ENCODE assay signal across 8 cellular contexts in the genomic region with DNA sequence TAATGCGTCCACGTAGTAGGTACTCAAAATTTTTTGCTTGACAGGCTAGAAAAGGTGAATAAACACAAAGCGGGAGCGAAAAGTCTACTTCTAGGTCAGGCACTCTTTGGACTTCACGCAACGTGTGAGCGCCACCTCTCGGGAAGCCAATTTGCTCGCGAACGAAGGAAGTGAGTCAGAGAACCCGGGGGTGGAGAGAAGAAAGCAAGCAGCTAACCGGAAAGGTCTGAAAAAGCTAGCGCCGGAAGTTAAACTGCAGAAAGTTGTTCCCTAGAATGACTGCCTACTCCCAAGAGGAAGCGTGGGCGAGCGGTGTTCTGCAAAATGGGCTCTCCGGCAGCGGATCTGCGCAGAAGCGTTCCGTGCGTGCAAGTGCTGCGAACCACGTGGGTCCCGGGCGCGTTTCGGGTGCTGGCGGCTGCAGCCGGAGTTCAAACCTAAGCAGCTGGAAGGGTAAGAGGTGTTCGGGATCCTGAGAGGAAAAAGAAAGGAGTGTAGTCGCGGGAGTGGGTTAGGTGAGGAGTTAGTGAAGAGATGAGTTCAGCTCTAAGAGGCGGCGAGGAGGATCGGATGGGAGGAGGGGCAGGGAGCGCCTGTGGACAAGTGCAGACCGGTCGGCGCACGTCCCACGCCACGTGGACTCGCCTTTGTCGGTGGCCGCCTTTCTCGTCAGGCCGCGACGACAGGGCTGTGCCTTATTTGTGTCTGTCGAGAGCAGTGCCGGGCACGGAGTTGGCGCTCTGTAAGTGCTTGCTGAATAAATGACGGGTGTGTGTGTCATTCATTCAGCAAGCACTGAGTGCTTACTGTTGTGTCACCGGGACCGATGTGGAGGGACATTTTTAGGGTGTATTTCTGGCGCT. TPM values are rescaled to one million over a fixed set of nuclear protein-coding genes. Genes with fewer than 3 reads are reported as not detected.
A peak's percentile ranks its signal among the peaks of the same experiment; 100 is the strongest.
DNase-seq lines count a peak whose midpoint lies in the region; ATAC-seq and TF ChIP-seq lines count a peak whose summit lies in the region.

TSS of gene NME1 (plus strand) at position 350 of the 863 bp plus-strand sequence. CDS start 2,096 bp downstream, outside the sequence.

- ATAC-seq in GM18907 (IDR thresholded peaks at IDR 0.05; ENCODE audit: unreplicated experiment): peak; percentile 96
- peak; percentile 94 for ATAC-seq in HG03159 (IDR thresholded peaks at IDR 0.05; ENCODE audit: unreplicated experiment)

- peaks cover 6 to 32% (median 26%) of the 10 kb centered on the region in 6 donors for H3K4me1 ChIP-seq in spleen

- no peaks in the 10 kb centered on the region for H3K27me3 ChIP-seq in spleen (replicated peaks in 1 of 7)

- intact Hi-C loops in spleen (cut with DNase I; ENCODE audit: low total_unique reads): loop anchor here (5.0 kb wide), 1 partner anchor 151 kb away; no protein-coding TSS in a partner anchor

- peaks cover 0 to 27% (median 18%) of the 10 kb centered on the region in 6 donors for H3K36me3 ChIP-seq in spleen

- TF ChIP-seq POLR2A in spleen (IDR thresholded peaks at IDR 0.05): peak in 1 of 3 donors; percentile 77

- peak within 1 kb of the TSS; percentile 97 for H3K27ac ChIP-seq in caudate nucleus (ENCODE audit: low read depth, low read length)
- peak within 1 kb of the TSS; percentile 61 to 92 (median 90) for H3K27ac ChIP-seq in spleen

- no peaks in the 10 kb centered on the region for H3K9me3 ChIP-seq in spleen

- DNase-seq in AG09309 (ENCODE audit: low read depth) (peak; percentile 99), NCI-H2227 (lab: John Stamatoyannopoulos, UW; ENCODE audit: unreplicated experiment) (peak; percentile 99), caudate nucleus (lab: John Stamatoyannopoulos, UW) (peak; percentile 70 to 100 (median 98)), inferior parietal cortex (ENCODE audit: extremely low spot score) (peak; percentile 100), spleen (peak; percentile 98)

- 0 to 1% (median 0%) methylated on average over 60 of the region's 60 CpGs for WGBS in spleen, 5 donors

- H3K4me3 ChIP-seq in AG09309 (ENCODE audit: control insufficient read depth, low read depth, low read length) (peak within 1 kb of the TSS; percentile 95), WI38 (ENCODE audit: low read depth, low read length) (peak within 1 kb of the TSS; percentile 84), spleen (peak within 1 kb of the TSS; percentile 59 to 96 (median 84))

- TF ChIP-seq CTCF in AG09309 (IDR thresholded peaks at IDR 0.05; ENCODE audit: control insufficient read depth, insufficient read depth, low read depth, low read length, missing control alignments): peak; percentile 88
- peak; percentile 65 for TF ChIP-seq CTCF in WI38 (IDR thresholded peaks at IDR 0.05; ENCODE audit: low read depth, low read length)
- TF ChIP-seq CTCF in spleen (IDR thresholded peaks at IDR 0.05 in 8 of 11, conservative IDR thresholded peaks at IDR 0.05 in 3 of 11): peak; percentile 68 to 95 (median 88)

RNA-seq across cellular contexts. Expression of gene NME1, which starts in this region (rescaled TPM):
- 10 to 100 TPM; 21.2 to 66.0 (median 32.7) TPM for total RNA-seq in spleen
- 100 to 1,000 TPM in 2 of 3 donors, 10 to 100 TPM in 1; 68.4 to 142 (median 103) TPM for polyA plus RNA-seq in spleen

Comparison
In these comparisons a context has a peak if more than half of its experiments do, and no peak if none do; other contexts are left out.
1. Peak in every context shown above with its lines: DNase-seq, ATAC-seq, H3K4me3 ChIP-seq and H3K27ac ChIP-seq.